In the genomic region with DNA sequence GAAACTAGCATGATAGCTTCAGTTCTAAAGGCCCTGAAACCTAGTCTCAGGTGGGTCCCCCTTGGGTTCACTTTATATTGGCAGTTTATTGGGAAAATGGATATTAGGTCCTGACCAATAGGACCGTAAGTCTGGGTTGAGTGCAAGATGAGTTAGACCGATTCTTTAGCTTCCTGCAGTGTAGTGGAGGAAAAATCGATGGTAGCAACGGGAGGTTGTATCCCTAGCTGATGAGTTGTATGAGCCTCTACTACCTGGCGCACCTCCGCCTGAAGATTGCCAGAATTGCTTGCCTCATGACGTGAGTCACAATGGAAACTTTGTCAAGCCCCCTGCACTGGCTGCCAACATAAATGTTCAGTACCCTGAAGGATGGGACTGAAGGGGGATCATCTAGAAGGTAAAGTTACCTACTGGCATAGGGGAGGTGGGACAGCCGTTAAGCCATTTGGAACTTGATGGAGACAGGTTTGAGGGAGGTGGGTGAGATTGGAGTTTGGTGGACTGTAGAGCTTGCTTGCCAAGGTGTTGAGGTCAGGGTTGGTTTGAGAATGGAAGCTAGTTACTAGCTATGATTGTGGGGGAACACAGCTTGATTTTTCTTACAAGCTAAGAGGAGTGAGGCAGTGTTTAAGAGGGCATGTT, we compare ENCODE assay signal across 1 cellular context.
TF ChIP-seq lines count a peak whose summit lies in the region.

No MANE protein-coding gene starts in this region.

TF ChIP-seq in HepG2, 621 proteins besides CTCF, POLR2A, EP300 and RAD21 (continued from another document and continues in another):
- TF ChIP-seq, protein P1, sequence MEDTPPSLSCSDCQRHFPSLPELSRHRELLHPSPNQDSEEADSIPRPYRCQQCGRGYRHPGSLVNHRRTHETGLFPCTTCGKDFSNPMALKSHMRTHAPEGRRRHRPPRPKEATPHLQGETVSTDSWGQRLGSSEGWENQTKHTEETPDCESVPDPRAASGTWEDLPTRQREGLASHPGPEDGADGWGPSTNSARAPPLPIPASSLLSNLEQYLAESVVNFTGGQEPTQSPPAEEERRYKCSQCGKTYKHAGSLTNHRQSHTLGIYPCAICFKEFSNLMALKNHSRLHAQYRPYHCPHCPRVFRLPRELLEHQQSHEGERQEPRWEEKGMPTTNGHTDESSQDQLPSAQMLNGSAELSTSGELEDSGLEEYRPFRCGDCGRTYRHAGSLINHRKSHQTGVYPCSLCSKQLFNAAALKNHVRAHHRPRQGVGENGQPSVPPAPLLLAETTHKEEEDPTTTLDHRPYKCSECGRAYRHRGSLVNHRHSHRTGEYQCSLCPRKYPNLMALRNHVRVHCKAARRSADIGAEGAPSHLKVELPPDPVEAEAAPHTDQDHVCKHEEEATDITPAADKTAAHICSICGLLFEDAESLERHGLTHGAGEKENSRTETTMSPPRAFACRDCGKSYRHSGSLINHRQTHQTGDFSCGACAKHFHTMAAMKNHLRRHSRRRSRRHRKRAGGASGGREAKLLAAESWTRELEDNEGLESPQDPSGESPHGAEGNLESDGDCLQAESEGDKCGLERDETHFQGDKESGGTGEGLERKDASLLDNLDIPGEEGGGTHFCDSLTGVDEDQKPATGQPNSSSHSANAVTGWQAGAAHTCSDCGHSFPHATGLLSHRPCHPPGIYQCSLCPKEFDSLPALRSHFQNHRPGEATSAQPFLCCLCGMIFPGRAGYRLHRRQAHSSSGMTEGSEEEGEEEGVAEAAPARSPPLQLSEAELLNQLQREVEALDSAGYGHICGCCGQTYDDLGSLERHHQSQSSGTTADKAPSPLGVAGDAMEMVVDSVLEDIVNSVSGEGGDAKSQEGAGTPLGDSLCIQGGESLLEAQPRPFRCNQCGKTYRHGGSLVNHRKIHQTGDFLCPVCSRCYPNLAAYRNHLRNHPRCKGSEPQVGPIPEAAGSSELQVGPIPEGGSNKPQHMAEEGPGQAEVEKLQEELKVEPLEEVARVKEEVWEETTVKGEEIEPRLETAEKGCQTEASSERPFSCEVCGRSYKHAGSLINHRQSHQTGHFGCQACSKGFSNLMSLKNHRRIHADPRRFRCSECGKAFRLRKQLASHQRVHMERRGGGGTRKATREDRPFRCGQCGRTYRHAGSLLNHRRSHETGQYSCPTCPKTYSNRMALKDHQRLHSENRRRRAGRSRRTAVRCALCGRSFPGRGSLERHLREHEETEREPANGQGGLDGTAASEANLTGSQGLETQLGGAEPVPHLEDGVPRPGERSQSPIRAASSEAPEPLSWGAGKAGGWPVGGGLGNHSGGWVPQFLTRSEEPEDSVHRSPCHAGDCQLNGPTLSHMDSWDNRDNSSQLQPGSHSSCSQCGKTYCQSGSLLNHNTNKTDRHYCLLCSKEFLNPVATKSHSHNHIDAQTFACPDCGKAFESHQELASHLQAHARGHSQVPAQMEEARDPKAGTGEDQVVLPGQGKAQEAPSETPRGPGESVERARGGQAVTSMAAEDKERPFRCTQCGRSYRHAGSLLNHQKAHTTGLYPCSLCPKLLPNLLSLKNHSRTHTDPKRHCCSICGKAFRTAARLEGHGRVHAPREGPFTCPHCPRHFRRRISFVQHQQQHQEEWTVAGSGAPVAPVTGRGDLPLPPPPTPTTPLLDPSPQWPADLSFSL (CRISPR knock-in tag; IDR thresholded peaks at IDR 0.05): no peak
- TF ChIP-seq HOXA5 (CRISPR knock-in tag; IDR thresholded peaks at IDR 0.05) (no peak), GZF1 (CRISPR knock-in tag; IDR thresholded peaks at IDR 0.05) (no peak), SAFB2 (CRISPR knock-in tag; IDR thresholded peaks at IDR 0.05; ENCODE audit: borderline replicate concordance, low read depth) (no peak), BRCA1 (CRISPR knock-in tag; IDR thresholded peaks at IDR 0.05) (no peak; the same call in 1 of the 2 replicates), NR3C1 (CRISPR knock-in tag; IDR thresholded peaks at IDR 0.05) (no peak), KAT7 (CRISPR knock-in tag; IDR thresholded peaks at IDR 0.05; ENCODE audit: borderline replicate concordance) (0 out of 2 replicates have a peak, but pooled peaks have one; percentile 14), ZNF615 (CRISPR knock-in tag; IDR thresholded peaks at IDR 0.05; ENCODE audit: borderline replicate concordance) (no peak; the same call in 1 of the 2 replicates), NCOR1 (IDR thresholded peaks at IDR 0.05; ENCODE audit: borderline replicate concordance, low read length) (no peak), TSC22D2 (CRISPR knock-in tag; IDR thresholded peaks at IDR 0.05; ENCODE audit: borderline replicate concordance) (no peak), ZFAT (CRISPR knock-in tag; conservative IDR thresholded peaks at IDR 0.05) (no peak), ZNF557 (CRISPR knock-in tag; IDR thresholded peaks at IDR 0.05) (0 out of 2 replicates have a peak, but pooled peaks have one; percentile 38), RORA (CRISPR knock-in tag; IDR thresholded peaks at IDR 0.05) (no peak), ZNF354B (CRISPR knock-in tag; IDR thresholded peaks at IDR 0.05) (no peak)
- TF ChIP-seq, protein P2, sequence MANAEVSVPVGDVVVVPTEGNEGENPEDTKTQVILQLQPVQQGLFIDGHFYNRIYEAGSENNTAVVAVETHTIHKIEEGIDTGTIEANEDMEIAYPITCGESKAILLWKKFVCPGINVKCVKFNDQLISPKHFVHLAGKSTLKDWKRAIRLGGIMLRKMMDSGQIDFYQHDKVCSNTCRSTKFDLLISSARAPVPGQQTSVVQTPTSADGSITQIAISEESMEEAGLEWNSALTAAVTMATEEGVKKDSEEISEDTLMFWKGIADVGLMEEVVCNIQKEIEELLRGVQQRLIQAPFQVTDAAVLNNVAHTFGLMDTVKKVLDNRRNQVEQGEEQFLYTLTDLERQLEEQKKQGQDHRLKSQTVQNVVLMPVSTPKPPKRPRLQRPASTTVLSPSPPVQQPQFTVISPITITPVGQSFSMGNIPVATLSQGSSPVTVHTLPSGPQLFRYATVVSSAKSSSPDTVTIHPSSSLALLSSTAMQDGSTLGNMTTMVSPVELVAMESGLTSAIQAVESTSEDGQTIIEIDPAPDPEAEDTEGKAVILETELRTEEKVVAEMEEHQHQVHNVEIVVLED (CRISPR knock-in tag; IDR thresholded peaks at IDR 0.05; ENCODE audit: borderline replicate concordance): no peak
- TF ChIP-seq, protein P3, sequence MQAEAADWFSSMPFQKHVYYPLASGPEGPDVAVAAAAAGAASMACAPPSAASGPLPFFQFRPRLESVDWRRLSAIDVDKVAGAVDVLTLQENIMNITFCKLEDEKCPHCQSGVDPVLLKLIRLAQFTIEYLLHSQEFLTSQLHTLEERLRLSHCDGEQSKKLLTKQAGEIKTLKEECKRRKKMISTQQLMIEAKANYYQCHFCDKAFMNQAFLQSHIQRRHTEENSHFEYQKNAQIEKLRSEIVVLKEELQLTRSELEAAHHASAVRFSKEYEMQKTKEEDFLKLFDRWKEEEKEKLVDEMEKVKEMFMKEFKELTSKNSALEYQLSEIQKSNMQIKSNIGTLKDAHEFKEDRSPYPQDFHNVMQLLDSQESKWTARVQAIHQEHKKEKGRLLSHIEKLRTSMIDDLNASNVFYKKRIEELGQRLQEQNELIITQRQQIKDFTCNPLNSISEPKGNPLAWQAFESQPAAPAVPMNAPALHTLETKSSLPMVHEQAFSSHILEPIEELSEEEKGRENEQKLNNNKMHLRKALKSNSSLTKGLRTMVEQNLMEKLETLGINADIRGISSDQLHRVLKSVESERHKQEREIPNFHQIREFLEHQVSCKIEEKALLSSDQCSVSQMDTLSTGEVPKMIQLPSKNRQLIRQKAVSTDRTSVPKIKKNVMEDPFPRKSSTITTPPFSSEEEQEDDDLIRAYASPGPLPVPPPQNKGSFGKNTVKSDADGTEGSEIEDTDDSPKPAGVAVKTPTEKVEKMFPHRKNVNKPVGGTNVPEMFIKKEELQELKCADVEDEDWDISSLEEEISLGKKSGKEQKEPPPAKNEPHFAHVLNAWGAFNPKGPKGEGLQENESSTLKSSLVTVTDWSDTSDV (CRISPR knock-in tag; IDR thresholded peaks at IDR 0.05): no peak
- TF ChIP-seq, protein P4, sequence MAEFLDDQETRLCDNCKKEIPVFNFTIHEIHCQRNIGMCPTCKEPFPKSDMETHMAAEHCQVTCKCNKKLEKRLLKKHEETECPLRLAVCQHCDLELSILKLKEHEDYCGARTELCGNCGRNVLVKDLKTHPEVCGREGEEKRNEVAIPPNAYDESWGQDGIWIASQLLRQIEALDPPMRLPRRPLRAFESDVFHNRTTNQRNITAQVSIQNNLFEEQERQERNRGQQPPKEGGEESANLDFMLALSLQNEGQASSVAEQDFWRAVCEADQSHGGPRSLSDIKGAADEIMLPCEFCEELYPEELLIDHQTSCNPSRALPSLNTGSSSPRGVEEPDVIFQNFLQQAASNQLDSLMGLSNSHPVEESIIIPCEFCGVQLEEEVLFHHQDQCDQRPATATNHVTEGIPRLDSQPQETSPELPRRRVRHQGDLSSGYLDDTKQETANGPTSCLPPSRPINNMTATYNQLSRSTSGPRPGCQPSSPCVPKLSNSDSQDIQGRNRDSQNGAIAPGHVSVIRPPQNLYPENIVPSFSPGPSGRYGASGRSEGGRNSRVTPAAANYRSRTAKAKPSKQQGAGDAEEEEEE (CRISPR knock-in tag; IDR thresholded peaks at IDR 0.05; ENCODE audit: borderline replicate concordance): no peak
- TF ChIP-seq, protein P5, sequence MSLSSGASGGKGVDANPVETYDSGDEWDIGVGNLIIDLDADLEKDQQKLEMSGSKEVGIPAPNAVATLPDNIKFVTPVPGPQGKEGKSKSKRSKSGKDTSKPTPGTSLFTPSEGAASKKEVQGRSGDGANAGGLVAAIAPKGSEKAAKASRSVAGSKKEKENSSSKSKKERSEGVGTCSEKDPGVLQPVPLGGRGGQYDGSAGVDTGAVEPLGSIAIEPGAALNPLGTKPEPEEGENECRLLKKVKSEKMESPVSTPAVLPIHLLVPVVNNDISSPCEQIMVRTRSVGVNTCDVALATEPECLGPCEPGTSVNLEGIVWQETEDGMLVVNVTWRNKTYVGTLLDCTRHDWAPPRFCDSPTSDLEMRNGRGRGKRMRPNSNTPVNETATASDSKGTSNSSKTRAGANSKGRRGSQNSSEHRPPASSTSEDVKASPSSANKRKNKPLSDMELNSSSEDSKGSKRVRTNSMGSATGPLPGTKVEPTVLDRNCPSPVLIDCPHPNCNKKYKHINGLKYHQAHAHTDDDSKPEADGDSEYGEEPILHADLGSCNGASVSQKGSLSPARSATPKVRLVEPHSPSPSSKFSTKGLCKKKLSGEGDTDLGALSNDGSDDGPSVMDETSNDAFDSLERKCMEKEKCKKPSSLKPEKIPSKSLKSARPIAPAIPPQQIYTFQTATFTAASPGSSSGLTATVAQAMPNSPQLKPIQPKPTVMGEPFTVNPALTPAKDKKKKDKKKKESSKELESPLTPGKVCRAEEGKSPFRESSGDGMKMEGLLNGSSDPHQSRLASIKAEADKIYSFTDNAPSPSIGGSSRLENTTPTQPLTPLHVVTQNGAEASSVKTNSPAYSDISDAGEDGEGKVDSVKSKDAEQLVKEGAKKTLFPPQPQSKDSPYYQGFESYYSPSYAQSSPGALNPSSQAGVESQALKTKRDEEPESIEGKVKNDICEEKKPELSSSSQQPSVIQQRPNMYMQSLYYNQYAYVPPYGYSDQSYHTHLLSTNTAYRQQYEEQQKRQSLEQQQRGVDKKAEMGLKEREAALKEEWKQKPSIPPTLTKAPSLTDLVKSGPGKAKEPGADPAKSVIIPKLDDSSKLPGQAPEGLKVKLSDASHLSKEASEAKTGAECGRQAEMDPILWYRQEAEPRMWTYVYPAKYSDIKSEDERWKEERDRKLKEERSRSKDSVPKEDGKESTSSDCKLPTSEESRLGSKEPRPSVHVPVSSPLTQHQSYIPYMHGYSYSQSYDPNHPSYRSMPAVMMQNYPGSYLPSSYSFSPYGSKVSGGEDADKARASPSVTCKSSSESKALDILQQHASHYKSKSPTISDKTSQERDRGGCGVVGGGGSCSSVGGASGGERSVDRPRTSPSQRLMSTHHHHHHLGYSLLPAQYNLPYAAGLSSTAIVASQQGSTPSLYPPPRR (CRISPR knock-in tag; IDR thresholded peaks at IDR 0.05; ENCODE audit: borderline replicate concordance): no peak
- TF ChIP-seq, protein P6, sequence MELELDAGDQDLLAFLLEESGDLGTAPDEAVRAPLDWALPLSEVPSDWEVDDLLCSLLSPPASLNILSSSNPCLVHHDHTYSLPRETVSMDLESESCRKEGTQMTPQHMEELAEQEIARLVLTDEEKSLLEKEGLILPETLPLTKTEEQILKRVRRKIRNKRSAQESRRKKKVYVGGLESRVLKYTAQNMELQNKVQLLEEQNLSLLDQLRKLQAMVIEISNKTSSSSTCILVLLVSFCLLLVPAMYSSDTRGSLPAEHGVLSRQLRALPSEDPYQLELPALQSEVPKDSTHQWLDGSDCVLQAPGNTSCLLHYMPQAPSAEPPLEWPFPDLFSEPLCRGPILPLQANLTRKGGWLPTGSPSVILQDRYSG (CRISPR knock-in tag; IDR thresholded peaks at IDR 0.05): no peak
- TF ChIP-seq, protein P7, sequence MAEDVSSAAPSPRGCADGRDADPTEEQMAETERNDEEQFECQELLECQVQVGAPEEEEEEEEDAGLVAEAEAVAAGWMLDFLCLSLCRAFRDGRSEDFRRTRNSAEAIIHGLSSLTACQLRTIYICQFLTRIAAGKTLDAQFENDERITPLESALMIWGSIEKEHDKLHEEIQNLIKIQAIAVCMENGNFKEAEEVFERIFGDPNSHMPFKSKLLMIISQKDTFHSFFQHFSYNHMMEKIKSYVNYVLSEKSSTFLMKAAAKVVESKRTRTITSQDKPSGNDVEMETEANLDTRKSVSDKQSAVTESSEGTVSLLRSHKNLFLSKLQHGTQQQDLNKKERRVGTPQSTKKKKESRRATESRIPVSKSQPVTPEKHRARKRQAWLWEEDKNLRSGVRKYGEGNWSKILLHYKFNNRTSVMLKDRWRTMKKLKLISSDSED (CRISPR knock-in tag; IDR thresholded peaks at IDR 0.05): no peak
- TF ChIP-seq, protein P8, sequence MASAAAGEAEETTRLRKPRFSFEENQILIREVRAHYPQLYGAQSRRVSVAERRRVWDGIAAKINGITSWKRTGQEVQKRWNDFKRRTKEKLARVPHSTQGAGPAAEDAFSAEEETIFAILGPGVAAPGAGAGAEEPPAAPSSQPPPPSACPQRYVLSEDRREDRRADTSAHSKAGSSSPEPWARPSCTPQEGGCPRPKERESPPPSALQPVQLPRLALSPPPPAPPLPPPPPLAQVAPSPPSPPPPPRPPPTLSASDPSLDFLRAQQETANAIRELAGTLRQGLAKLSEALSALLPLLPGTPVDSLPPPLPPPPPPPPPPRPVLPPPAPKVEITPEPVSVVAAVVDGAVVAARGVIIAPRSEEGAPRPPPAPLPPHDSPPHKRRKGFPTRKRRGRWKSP (CRISPR knock-in tag; IDR thresholded peaks at IDR 0.05): no peak
- TF ChIP-seq, protein P9, sequence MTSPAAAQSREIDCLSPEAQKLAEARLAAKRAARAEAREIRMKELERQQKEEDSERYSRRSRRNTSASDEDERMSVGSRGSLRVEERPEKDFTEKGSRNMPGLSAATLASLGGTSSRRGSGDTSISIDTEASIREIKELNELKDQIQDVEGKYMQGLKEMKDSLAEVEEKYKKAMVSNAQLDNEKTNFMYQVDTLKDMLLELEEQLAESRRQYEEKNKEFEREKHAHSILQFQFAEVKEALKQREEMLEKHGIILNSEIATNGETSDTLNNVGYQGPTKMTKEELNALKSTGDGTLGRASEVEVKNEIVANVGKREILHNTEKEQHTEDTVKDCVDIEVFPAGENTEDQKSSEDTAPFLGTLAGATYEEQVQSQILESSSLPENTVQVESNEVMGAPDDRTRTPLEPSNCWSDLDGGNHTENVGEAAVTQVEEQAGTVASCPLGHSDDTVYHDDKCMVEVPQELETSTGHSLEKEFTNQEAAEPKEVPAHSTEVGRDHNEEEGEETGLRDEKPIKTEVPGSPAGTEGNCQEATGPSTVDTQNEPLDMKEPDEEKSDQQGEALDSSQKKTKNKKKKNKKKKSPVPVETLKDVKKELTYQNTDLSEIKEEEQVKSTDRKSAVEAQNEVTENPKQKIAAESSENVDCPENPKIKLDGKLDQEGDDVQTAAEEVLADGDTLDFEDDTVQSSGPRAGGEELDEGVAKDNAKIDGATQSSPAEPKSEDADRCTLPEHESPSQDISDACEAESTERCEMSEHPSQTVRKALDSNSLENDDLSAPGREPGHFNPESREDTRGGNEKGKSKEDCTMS (CRISPR knock-in tag; conservative IDR thresholded peaks at IDR 0.05): no peak
